Comparison of ENCODE assay signal across 10 cellular contexts in genomic region chr1:196717868-196718267, GRCh38. TPM values are rescaled to one million over a fixed set of nuclear protein-coding genes. Genes with fewer than 3 reads are reported as not detected.
"Had no signal": no experiment of that assay in that cellular context is flagged by ENCODE, and none has a peak within 500 bp of the region (broad histone marks: within the 10 kb centered on the region; RNA-seq: fewer than 3 reads in every experiment).

No MANE protein-coding gene starts in this region.

- ATAC-seq: HCT116 had no signal

- H3K4me2 ChIP-seq: KMS-11 had no signal

- H3K27me3 Mint-ChIP-seq: IgD-negative memory B cell had no signal

- H3K4me3 ChIP-seq: GM23248, HAP-1 had no signal

- H3K9ac ChIP-seq: GM23248, KMS-11 had no signal

- H3K4me3 Mint-ChIP-seq: HFFc6, IgD-negative memory B cell had no signal

- H2AFZ ChIP-seq: GM23248 had no signal

- FAIRE-seq: H1, HTR-8/SVneo had no signal

- H3K4me1 ChIP-seq: HAP-1 had no signal

- H3K9me3 ChIP-seq: HAP-1 had no signal

- H3K4me1 Mint-ChIP-seq: IgD-negative memory B cell had no signal

- H3K27ac Mint-ChIP-seq: HFFc6, IgD-negative memory B cell had no signal

- H3K36me3 Mint-ChIP-seq: IgD-negative memory B cell had no signal

- H3K36me3 ChIP-seq: HAP-1 had no signal

- H3K27ac ChIP-seq: GM23248, KMS-11 had no signal

- DNase-seq: GM23248, H7, HFFc6, KBM-7 had no signal

- H3K9me3 Mint-ChIP-seq: HFFc6, IgD-negative memory B cell had no signal

RNA-seq across cellular contexts. Expression of gene CFHR3, which starts 56.8 kb away (rescaled TPM):
- total RNA-seq: GM23248, HFFc6 had no signal
- polyA plus RNA-seq: GM23248, IgD-negative memory B cell had no signal
